ENCODE assay signal across 18 cellular contexts in the genomic region with DNA sequence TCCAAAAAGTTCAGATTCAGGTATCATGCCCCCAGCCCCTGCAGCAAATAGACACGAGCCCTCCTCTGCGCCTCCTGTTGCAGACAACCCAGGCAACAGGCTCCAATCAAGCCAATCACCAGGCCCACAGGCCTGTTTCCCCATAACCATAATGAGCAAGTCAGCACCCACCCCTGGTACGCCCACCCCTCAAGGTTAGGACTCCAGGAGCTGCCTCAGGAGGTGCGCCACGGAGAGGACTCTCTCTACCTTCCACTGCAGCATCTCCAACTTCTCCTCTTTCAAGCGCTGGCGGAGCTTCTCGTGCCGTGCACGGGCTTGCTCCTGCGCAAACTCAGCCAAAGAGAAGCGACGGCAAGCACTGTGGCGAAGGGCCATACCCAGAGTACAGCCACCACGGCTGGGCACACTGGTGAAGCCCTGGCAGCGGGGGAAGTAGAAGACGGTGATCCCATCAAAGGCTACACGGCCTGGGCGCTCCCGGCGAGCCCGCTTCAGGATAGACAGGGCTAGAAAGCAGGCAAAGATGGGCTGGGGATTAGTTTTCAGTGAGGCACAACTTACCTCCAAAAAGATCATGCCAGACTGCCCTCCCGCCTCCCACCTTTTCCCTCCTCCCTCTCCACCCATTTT. TPM values are rescaled to one million over a fixed set of nuclear protein-coding genes. Genes with fewer than 3 reads are reported as not detected.
DNase-seq lines count a peak whose midpoint lies in the region; ATAC-seq, FAIRE-seq and TF ChIP-seq lines count a peak whose summit lies in the region.
"Had no signal": no experiment of that assay in that cellular context is flagged by ENCODE, and none has a peak within 500 bp of the region (broad histone marks: within the 10 kb centered on the region; RNA-seq: fewer than 3 reads in every experiment).

No MANE protein-coding gene starts in this region.

- H3K9me3 Mint-ChIP-seq in activated CD4-positive, alpha-beta T cell treated with anti-CD3 and anti-CD28 coated beads, Interleukin-2, amount 10 ng/mL, durations not matched to agents 24 days and 14 days = no peaks in the 10 kb centered on the region
- H3K9me3 Mint-ChIP-seq in IgD-negative memory B cell = no peaks in the 10 kb centered on the region
- H3K9me3 Mint-ChIP-seq in effector memory CD8-positive, alpha-beta T cell = no peaks in the 10 kb centered on the region

- peak overlapping the region; percentile 62 for H3K27ac Mint-ChIP-seq in activated CD4-positive, alpha-beta T cell treated with anti-CD3 and anti-CD28 coated beads, Interleukin-2, amount 10 ng/mL, durations not matched to agents 24 days and 14 days
- peak overlapping the region; percentile 83 to 97 (median 93) for H3K27ac Mint-ChIP-seq in IgD-negative memory B cell
- peak overlapping the region; percentile 86 to 91 for H3K27ac Mint-ChIP-seq in effector memory CD8-positive, alpha-beta T cell

- no peak for FAIRE-seq in small intestine (lab: Jason Lieb, UNC)

- no peaks in the 10 kb centered on the region for H3K27me3 ChIP-seq in prostate gland (replicated peaks; ENCODE audit: insufficient read depth)
- no peaks in the 10 kb centered on the region for H3K27me3 ChIP-seq in small intestine (ENCODE audit: control insufficient read depth in 2 of 2, insufficient read depth in 2 of 2, low read length in 2 of 2)
- H3K27me3 ChIP-seq: cardiac muscle cell, vagina had no signal

- peaks cover 83% of the 10 kb centered on the region for H3K36me3 Mint-ChIP-seq in activated CD4-positive, alpha-beta T cell treated with anti-CD3 and anti-CD28 coated beads, Interleukin-2, amount 10 ng/mL, durations not matched to agents 24 days and 14 days (ENCODE audit: low read depth)
- peaks cover 7% of the 10 kb centered on the region for H3K36me3 Mint-ChIP-seq in IgD-negative memory B cell
- peaks cover 100% of the 10 kb centered on the region for H3K36me3 Mint-ChIP-seq in effector memory CD8-positive, alpha-beta T cell (ENCODE audit: insufficient read depth)

- intact Hi-C loops in activated CD4-positive, alpha-beta T cell treated with anti-CD3 and anti-CD28 coated beads, Interleukin-2, amount 10 ng/mL, durations not matched to agents 24 days and 14 days (cut with micrococcal nuclease) = no loop called here
- intact Hi-C loops in prostate gland (cut with DNase I) = no loop called here

- no peak for TF ChIP-seq POLR2A in prostate gland (IDR thresholded peaks at IDR 0.05)

- no peaks in the 10 kb centered on the region for H3K27me3 Mint-ChIP-seq in activated CD4-positive, alpha-beta T cell treated with anti-CD3 and anti-CD28 coated beads, Interleukin-2, amount 10 ng/mL, durations not matched to agents 24 days and 14 days
- H3K27me3 Mint-ChIP-seq in IgD-negative memory B cell = peaks cover 3% of the 10 kb centered on the region
- no peaks in the 10 kb centered on the region for H3K27me3 Mint-ChIP-seq in effector memory CD8-positive, alpha-beta T cell

- ATAC-seq in effector memory CD8-positive, alpha-beta T cell (replicated peaks) = no peak
- ATAC-seq in GM18858 (IDR thresholded peaks at IDR 0.05; ENCODE audit: unreplicated experiment) = no peak

- WGBS in prostate gland = 93% methylated on average over 23 of the region's 23 CpGs
- 93 to 96% (median 96%) methylated on average over 23 of the region's 23 CpGs for WGBS in small intestine, 3 donors

- no peak for TF ChIP-seq CTCF in prostate gland (IDR thresholded peaks at IDR 0.05)

- no peak overlapping the region for H3K4me3 Mint-ChIP-seq in activated CD4-positive, alpha-beta T cell treated with anti-CD3 and anti-CD28 coated beads, Interleukin-2, amount 10 ng/mL, durations not matched to agents 24 days and 14 days
- H3K4me3 Mint-ChIP-seq in IgD-negative memory B cell = peak overlapping the region in 3 of 4 donors; percentile 7 to 69 (median 30)
- H3K4me3 Mint-ChIP-seq in effector memory CD8-positive, alpha-beta T cell = peak overlapping the region in 1 of 2 donors; percentile 36

- no peak for DNase-seq in activated CD4-positive, alpha-beta T cell treated with anti-CD3 and anti-CD28 coated beads, Interleukin-2, amount 10 ng/mL, durations not matched to agents 24 days and 14 days
- no peak for DNase-seq in activated CD4-positive, alpha-beta T cell treated with anti-CD3 and anti-CD28 coated beads for 4 hours
- DNase-seq in effector memory CD8-positive, alpha-beta T cell = no peak
- no peak for DNase-seq in prostate gland (ENCODE audit: low spot score)
- no peak for DNase-seq in islet precursor cell
- no peak for DNase-seq in small intestine
- DNase-seq: effector CD8-positive, alpha-beta T cell; EL; hippocampal formation; NK-92 treated with Interleukin-12 subunit alpha and Interleukin-12 subunit beta, amount 100 ng/mL, for 24 hours; RPMI8226; SW 1271 had no signal

- peak overlapping the region; percentile 93 to 100 for H3K27ac ChIP-seq in prostate gland
- H3K27ac ChIP-seq in small intestine (ENCODE audit: low read depth in 1 of 2, low read length in 1 of 2) = no peak overlapping the region
- H3K27ac ChIP-seq: cardiac muscle cell, HL-60 had no signal

- H3K9me3 ChIP-seq in prostate gland (no peaks in the 10 kb centered on the region), small intestine (ENCODE audit: control insufficient read depth, low read depth) (no peaks in the 10 kb centered on the region)
- H3K9me3 ChIP-seq: vagina had no signal

- H3K4me1 Mint-ChIP-seq in activated CD4-positive, alpha-beta T cell treated with anti-CD3 and anti-CD28 coated beads, Interleukin-2, amount 10 ng/mL, durations not matched to agents 24 days and 14 days = peaks cover 63% of the 10 kb centered on the region
- H3K4me1 Mint-ChIP-seq in IgD-negative memory B cell = peaks cover 53 to 70% (median 66%) of the 10 kb centered on the region in 3 donors
- H3K4me1 Mint-ChIP-seq in effector memory CD8-positive, alpha-beta T cell (ENCODE audit: low read depth in 2 of 2) = peaks cover 40 to 54% of the 10 kb centered on the region in 2 donors

- H3K36me3 ChIP-seq in prostate gland = peaks cover 8 to 17% of the 10 kb centered on the region in 2 donors
- H3K36me3 ChIP-seq in small intestine (ENCODE audit: control insufficient read depth in 2 of 2, insufficient read depth in 2 of 2, low read length in 2 of 2) = peaks cover 11 to 24% of the 10 kb centered on the region in 2 donors

- H3K4me1 ChIP-seq in prostate gland (replicated peaks) (peaks cover 55% of the 10 kb centered on the region), small intestine (ENCODE audit: control insufficient read depth in 2 of 2, insufficient read depth in 1 of 2, low read depth in 1 of 2, low read length in 1 of 2) (peaks cover 17 to 45% of the 10 kb centered on the region in 2 donors)

- H3K4me3 ChIP-seq in prostate gland (no peak overlapping the region), small intestine (ENCODE audit: low read depth in 1 of 2, low read length in 2 of 2) (no peak overlapping the region)
- H3K4me3 ChIP-seq: cardiac muscle cell, vagina had no signal

RNA-seq across cellular contexts. Expression of a gene that starts 8.5 kb away (rescaled TPM):
- total RNA-seq in activated CD4-positive, alpha-beta T cell treated with anti-CD3 and anti-CD28 coated beads, Interleukin-2, amount 10 ng/mL, durations not matched to agents 24 days and 14 days = 40.5 and 43.1 TPM in 2 replicates
- polyA plus RNA-seq in IgD-negative memory B cell = 79.9 TPM
- 10 to 100 TPM; 38.4 to 45.9 TPM for total RNA-seq in prostate gland
- 10 to 100 TPM; 15.1 to 34.3 (median 17.9) TPM for polyA plus RNA-seq in small intestine

RNA-seq across cellular contexts. Expression of a gene that starts 37.4 kb away (rescaled TPM):
- total RNA-seq in activated CD4-positive, alpha-beta T cell treated with anti-CD3 and anti-CD28 coated beads, Interleukin-2, amount 10 ng/mL, durations not matched to agents 24 days and 14 days = 0.54 and 0.89 TPM in 2 replicates
- polyA plus RNA-seq in IgD-negative memory B cell (5.5 TPM), small intestine (10 to 100 TPM in 2 of 3 donors, 1 to 10 TPM in 1; 1.7 to 12.7 (median 10.5) TPM)
- 10 to 100 TPM in 1 of 2 donors, 1 to 10 TPM in 1; 9.0 to 23.2 TPM for total RNA-seq in prostate gland

RNA-seq across cellular contexts. Expression of a gene that starts 37.4 kb away (rescaled TPM):
- total RNA-seq in activated CD4-positive, alpha-beta T cell treated with anti-CD3 and anti-CD28 coated beads, Interleukin-2, amount 10 ng/mL, durations not matched to agents 24 days and 14 days = 31.5 and 32.1 TPM in 2 replicates
- polyA plus RNA-seq in IgD-negative memory B cell (33.3 TPM), small intestine (10 to 100 TPM; 30.5 to 49.0 (median 35.9) TPM)
- total RNA-seq in prostate gland = 100 to 1,000 TPM in 1 of 2 donors, 10 to 100 TPM in 1; 76.5 to 104 TPM

RNA-seq across cellular contexts. Expression of a gene that starts 47.5 kb away (rescaled TPM):
- 2.7 and 2.9 TPM in 2 replicates for total RNA-seq in activated CD4-positive, alpha-beta T cell treated with anti-CD3 and anti-CD28 coated beads, Interleukin-2, amount 10 ng/mL, durations not matched to agents 24 days and 14 days
- polyA plus RNA-seq in IgD-negative memory B cell = not detected
- total RNA-seq in prostate gland = 1 to 10 TPM in 1 of 2 donors, under 1 TPM in 1; 0.40 to 2.2 TPM
- 1 to 10 TPM in 2 of 3 donors, under 1 TPM in 1; 0.15 to 5.4 (median 1.6) TPM for polyA plus RNA-seq in small intestine
- total RNA-seq: A673, vagina had no signal

Comparison
In these comparisons a context has a peak if more than half of its experiments do, and no peak if none do; other contexts are left out.
1. H3K27ac ChIP-seq: peak in prostate gland (2 of 2); none in small intestine (0 of 2).
2. Peak in every context shown above with its lines, with median percentiles within 50 percentile points of each other: H3K27ac Mint-ChIP-seq.